In the genomic region with DNA sequence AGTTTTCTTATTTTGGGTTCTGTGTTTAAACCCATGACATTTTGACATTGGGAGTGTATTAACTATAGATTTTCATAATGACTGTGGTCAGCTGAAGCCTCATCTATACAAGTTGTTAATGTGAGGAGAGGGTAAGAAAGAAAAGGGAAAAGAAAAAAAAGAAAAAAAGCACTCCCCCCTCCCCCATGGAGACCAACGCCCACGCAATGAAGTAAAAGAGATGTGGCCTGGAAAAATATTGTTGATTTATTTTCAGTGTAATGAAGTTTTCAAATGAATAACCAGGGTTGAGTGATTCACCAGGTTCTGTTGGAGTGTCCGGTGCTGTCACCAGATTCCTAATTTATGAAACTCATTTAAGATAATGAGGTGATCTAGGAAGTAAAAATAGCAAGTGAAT, we compare ENCODE assay signal across 23 cellular contexts. TPM values are rescaled to one million over a fixed set of nuclear protein-coding genes. Genes with fewer than 3 reads are reported as not detected.
DNase-seq lines count a peak whose midpoint lies in the region; ATAC-seq and TF ChIP-seq lines count a peak whose summit lies in the region.
"Had no signal": no experiment of that assay in that cellular context is flagged by ENCODE, and none has a peak within 500 bp of the region (broad histone marks: within the 10 kb centered on the region; RNA-seq: fewer than 3 reads in every experiment).

No MANE protein-coding gene starts in this region.

- H3K79me2 ChIP-seq in OCI-LY3 (ENCODE audit: low read length), result no peaks in the 10 kb centered on the region

- no peaks in the 10 kb centered on the region for H3K9me3 Mint-ChIP-seq in central memory CD8-positive, alpha-beta T cell

- intact Hi-C loops in spleen (cut with DNase I; ENCODE audit: low total_unique reads) (no loop called here), Right ventricle myocardium inferior (cut with DNase I) (loop anchor here (5.0 kb wide), 1 partner anchor 73 kb away; no protein-coding TSS in a partner anchor)

- no peak overlapping the region for H3K27ac ChIP-seq in HEK293 (ENCODE audit: extremely low read depth, low read depth, low read length)
- no peak overlapping the region for H3K27ac ChIP-seq in OCI-LY3 (ENCODE audit: low read length)
- H3K27ac ChIP-seq in spleen, result no peak overlapping the region
- H3K27ac ChIP-seq: BLaER1, Peyer's patch had no signal

- H3K9ac ChIP-seq in OCI-LY3 (ENCODE audit: low read length), result no peak overlapping the region
- H3K9ac ChIP-seq: BLaER1, SK-N-SH had no signal

- peak overlapping the region; percentile 82 for H3K4me2 ChIP-seq in OCI-LY3 (ENCODE audit: low read length)
- H3K4me2 ChIP-seq: BLaER1, SK-N-SH had no signal

- no peak for TF ChIP-seq CTCF in HEK293 (tag by site-specific recombination; IDR thresholded peaks at IDR 0.05)
- TF ChIP-seq CTCF in OCI-LY3 (IDR thresholded peaks at IDR 0.05; ENCODE audit: low read depth, low read length), result no peak
- TF ChIP-seq CTCF in spleen (IDR thresholded peaks at IDR 0.05 in 8 of 11, conservative IDR thresholded peaks at IDR 0.05 in 3 of 11), result no peak

- WGBS in spleen, 5 donors, result 23 to 38% (median 35%) methylated on average over 3 of the region's 3 CpGs

- H4K20me1 ChIP-seq in OCI-LY3 (ENCODE audit: insufficient read depth, low read length), result no peaks in the 10 kb centered on the region

- H3K27ac Mint-ChIP-seq in central memory CD8-positive, alpha-beta T cell (ENCODE audit: low read depth), result peak overlapping the region; percentile 57
- H3K27ac Mint-ChIP-seq: CD4-positive, CD25-positive, alpha-beta regulatory T cell had no signal

- no peak for TF ChIP-seq POLR2A in spleen (IDR thresholded peaks at IDR 0.05)

- peaks cover 21% of the 10 kb centered on the region for H3K4me1 Mint-ChIP-seq in central memory CD8-positive, alpha-beta T cell

- no peak for DNase-seq in central memory CD8-positive, alpha-beta T cell (ENCODE audit: low spot score in 2 of 2)
- DNase-seq in pons (ENCODE audit: low spot score) (peak; percentile 12), spleen (no peak), Right ventricle myocardium inferior (ENCODE audit: missing footprints) (no peak), NCI-H774 (lab: John Stamatoyannopoulos, UW) (no peak)
- DNase-seq: CD4-positive, CD25-positive, alpha-beta regulatory T cell; GOT3; HCEC 1CT; MG63; NCI-H1048; NCI-H1417; NCI-H1694; NCI-H2029 treated with DMSO at 0.1 percent for 48 hours; NCI-H446 treated with DMSO at 0.1 percent for 48 hours; OCI-M1; Peyer's patch; SK-N-SH; SW 1271 had no signal

- CTCF ChIA-PET in HEK293 (lab: Yijun Ruan, JAX), result interaction anchor here (0.7 kb wide), 1 partner anchor 35 kb away, joined by 3 read pairs; no protein-coding TSS in a partner anchor

- no peaks in the 10 kb centered on the region for H3K4me1 ChIP-seq in HEK293 (ENCODE audit: control insufficient read depth, insufficient read depth, low read length)
- H3K4me1 ChIP-seq in OCI-LY3 (ENCODE audit: low read length), result peaks cover 8% of the 10 kb centered on the region
- peaks cover 27 to 50% (median 47%) of the 10 kb centered on the region in 6 donors for H3K4me1 ChIP-seq in spleen

- no peak overlapping the region for H3K4me3 Mint-ChIP-seq in central memory CD8-positive, alpha-beta T cell

- H3K27me3 ChIP-seq in OCI-LY3 (ENCODE audit: low read depth, low read length), result peaks cover 9% of the 10 kb centered on the region; the same call in 1 of the 2 replicates
- H3K27me3 ChIP-seq in spleen (replicated peaks in 1 of 7), result peaks cover 14 to 100% (median 99%) of the 10 kb centered on the region in 7 donors
- H3K27me3 ChIP-seq: MG63 had no signal

- POLR2A ChIA-PET in HEK293 (lab: Yijun Ruan, JAX), result no interaction called here

- H3K4me3 ChIP-seq in HEK293 (ENCODE audit: low read depth, low read length) (no peak overlapping the region), OCI-LY3 (ENCODE audit: low read length) (peak overlapping the region; percentile 78; the same call in 1 of the 2 replicates), spleen (no peak overlapping the region)
- H3K4me3 ChIP-seq: BLaER1, MG63, Peyer's patch had no signal

- peaks cover 0 to 6% of the 10 kb centered on the region in 2 experiments; a peak in 1 of 3 replicates for H3K36me3 ChIP-seq in HEK293 (ENCODE audit: control insufficient read depth in 2 of 2, insufficient read depth in 1 of 2, low read length in 2 of 2)
- H3K36me3 ChIP-seq in OCI-LY3 (replicated peaks; ENCODE audit: low read depth, low read length), result no peaks in the 10 kb centered on the region
- H3K36me3 ChIP-seq in spleen, result no peaks in the 10 kb centered on the region
- H3K36me3 ChIP-seq: BLaER1, MG63, Peyer's patch had no signal

- H3K9me3 ChIP-seq in HEK293 (ENCODE audit: control insufficient read depth, insufficient read depth, low read depth, low read length), result no peaks in the 10 kb centered on the region
- no peaks in the 10 kb centered on the region for H3K9me3 ChIP-seq in OCI-LY3 (ENCODE audit: insufficient read depth, low read length)
- H3K9me3 ChIP-seq in spleen, result no peaks in the 10 kb centered on the region
- H3K9me3 ChIP-seq: MG63, Peyer's patch, SK-N-SH had no signal

- H2AFZ ChIP-seq in OCI-LY3 (ENCODE audit: low read depth, low read length), result no peak overlapping the region

- H3K36me3 Mint-ChIP-seq in central memory CD8-positive, alpha-beta T cell (ENCODE audit: insufficient read depth), result peaks cover 11% of the 10 kb centered on the region
- H3K36me3 Mint-ChIP-seq: CD4-positive, CD25-positive, alpha-beta regulatory T cell had no signal

- H3K27me3 Mint-ChIP-seq in central memory CD8-positive, alpha-beta T cell, result peaks cover 26% of the 10 kb centered on the region

- ATAC-seq in central memory CD8-positive, alpha-beta T cell (replicated peaks; ENCODE audit: extremely low read depth, poor library complexity, severe bottlenecking), result no peak
- ATAC-seq in HG03139 (IDR thresholded peaks at IDR 0.05; ENCODE audit: unreplicated experiment) (no peak), Right ventricle myocardium inferior (no peak)
- ATAC-seq: HepG2 had no signal

TF ChIP-seq in HEK293, 187 proteins besides CTCF, POLR2A, EP300 and RAD21 (continues in another document):
- peak; percentile 62 for TF ChIP-seq EGR2 (tag by site-specific recombination; IDR thresholded peaks at IDR 0.05; ENCODE audit: low read depth)
- TF ChIP-seq, protein P1, sequence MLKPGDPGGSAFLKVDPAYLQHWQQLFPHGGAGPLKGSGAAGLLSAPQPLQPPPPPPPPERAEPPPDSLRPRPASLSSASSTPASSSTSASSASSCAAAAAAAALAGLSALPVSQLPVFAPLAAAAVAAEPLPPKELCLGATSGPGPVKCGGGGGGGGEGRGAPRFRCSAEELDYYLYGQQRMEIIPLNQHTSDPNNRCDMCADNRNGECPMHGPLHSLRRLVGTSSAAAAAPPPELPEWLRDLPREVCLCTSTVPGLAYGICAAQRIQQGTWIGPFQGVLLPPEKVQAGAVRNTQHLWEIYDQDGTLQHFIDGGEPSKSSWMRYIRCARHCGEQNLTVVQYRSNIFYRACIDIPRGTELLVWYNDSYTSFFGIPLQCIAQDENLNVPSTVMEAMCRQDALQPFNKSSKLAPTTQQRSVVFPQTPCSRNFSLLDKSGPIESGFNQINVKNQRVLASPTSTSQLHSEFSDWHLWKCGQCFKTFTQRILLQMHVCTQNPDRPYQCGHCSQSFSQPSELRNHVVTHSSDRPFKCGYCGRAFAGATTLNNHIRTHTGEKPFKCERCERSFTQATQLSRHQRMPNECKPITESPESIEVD (tag by site-specific recombination; IDR thresholded peaks at IDR 0.05), result peak; percentile 70
- no peak for TF ChIP-seq ZNF501 (tag by site-specific recombination; IDR thresholded peaks at IDR 0.05)
- TF ChIP-seq ZNF292 (tag by site-specific recombination; IDR thresholded peaks at IDR 0.05; ENCODE audit: borderline replicate concordance, low read depth), result no peak
- no peak for TF ChIP-seq ZNF629 (tag by site-specific recombination; IDR thresholded peaks at IDR 0.05)
- no peak for TF ChIP-seq ZNF391 (tag by site-specific recombination; IDR thresholded peaks at IDR 0.05; ENCODE audit: borderline replicate concordance, low read depth)
- no peak for TF ChIP-seq HOXA7 (CRISPR knock-in tag; IDR thresholded peaks at IDR 0.05; ENCODE audit: borderline replicate concordance)
- TF ChIP-seq GLIS1 (tag by site-specific recombination; IDR thresholded peaks at IDR 0.05), result no peak
- TF ChIP-seq, protein P2, sequence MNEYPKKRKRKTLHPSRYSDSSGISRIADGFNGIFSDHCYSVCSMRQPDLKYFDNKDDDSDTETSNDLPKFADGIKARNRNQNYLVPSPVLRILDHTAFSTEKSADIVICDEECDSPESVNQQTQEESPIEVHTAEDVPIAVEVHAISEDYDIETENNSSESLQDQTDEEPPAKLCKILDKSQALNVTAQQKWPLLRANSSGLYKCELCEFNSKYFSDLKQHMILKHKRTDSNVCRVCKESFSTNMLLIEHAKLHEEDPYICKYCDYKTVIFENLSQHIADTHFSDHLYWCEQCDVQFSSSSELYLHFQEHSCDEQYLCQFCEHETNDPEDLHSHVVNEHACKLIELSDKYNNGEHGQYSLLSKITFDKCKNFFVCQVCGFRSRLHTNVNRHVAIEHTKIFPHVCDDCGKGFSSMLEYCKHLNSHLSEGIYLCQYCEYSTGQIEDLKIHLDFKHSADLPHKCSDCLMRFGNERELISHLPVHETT (tag by site-specific recombination; IDR thresholded peaks at IDR 0.05), result no peak
- TF ChIP-seq, protein P3, sequence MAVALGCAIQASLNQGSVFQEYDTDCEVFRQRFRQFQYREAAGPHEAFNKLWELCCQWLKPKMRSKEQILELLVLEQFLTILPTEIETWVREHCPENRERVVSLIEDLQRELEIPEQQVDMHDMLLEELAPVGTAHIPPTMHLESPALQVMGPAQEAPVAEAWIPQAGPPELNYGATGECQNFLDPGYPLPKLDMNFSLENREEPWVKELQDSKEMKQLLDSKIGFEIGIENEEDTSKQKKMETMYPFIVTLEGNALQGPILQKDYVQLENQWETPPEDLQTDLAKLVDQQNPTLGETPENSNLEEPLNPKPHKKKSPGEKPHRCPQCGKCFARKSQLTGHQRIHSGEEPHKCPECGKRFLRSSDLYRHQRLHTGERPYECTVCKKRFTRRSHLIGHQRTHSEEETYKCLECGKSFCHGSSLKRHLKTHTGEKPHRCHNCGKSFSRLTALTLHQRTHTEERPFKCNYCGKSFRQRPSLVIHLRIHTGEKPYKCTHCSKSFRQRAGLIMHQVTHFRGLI (tag by site-specific recombination; IDR thresholded peaks at IDR 0.05), result no peak
- no peak for TF ChIP-seq YY1 (tag by site-specific recombination; IDR thresholded peaks at IDR 0.05)
- no peak for TF ChIP-seq SCRT1 (tag by site-specific recombination; IDR thresholded peaks at IDR 0.05; ENCODE audit: borderline replicate concordance)

RNA-seq across cellular contexts. Expression of a gene that starts 4.7 kb away (rescaled TPM):
- total RNA-seq in spleen, result 100 to 1,000 TPM in 2 of 7 donors, 10 to 100 TPM in 5; 65.8 to 126 (median 75.8) TPM
- 10 to 100 TPM; 59.0 to 99.3 (median 61.1) TPM for polyA plus RNA-seq in spleen
- 76.4 TPM for total RNA-seq in Right ventricle myocardium inferior

RNA-seq across cellular contexts. Expression of a gene that starts 54.7 kb away (rescaled TPM):
- 10 to 100 TPM; 20.1 to 41.1 (median 26.5) TPM for total RNA-seq in spleen
- 10 to 100 TPM; 25.3 to 29.9 (median 28.0) TPM for polyA plus RNA-seq in spleen
- 52.7 TPM for total RNA-seq in Right ventricle myocardium inferior
